ENCODE assay signal across 34 cellular contexts in the genomic region with DNA sequence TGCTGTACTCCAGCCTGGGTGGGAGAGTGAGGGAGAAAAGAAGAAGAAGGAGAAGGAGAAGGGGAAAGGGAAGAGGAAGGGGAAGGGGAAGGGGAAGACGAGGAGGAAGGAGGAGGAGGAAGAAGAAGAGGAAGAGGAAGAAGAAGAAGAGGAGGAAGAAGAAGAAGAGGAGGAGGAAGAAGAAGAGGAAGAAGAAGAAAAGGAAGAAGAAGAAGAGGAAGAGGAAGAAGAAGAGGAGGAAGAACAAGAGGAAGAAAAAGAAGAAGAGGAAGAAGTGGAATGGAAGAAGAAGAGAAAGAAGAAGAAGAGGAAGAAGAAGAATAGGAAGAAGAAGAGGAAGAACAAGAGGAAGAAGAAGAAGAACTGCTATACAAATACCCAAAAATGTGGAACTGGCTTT.
"Had no signal": no experiment of that assay in that cellular context is flagged by ENCODE, and none has a peak within 500 bp of the region (broad histone marks: within the 10 kb centered on the region; RNA-seq: fewer than 3 reads in every experiment).

No MANE protein-coding gene starts in this region.

- H3K27ac ChIP-seq: KMS-11 had no signal

- H3K36me3 ChIP-seq: MG63 had no signal

- H3K4me3 ChIP-seq: MG63 had no signal

- H3K9ac ChIP-seq: KMS-11 had no signal

- DNase-seq: Karpas-422, Kasumi-1, KG1, MG63, MM.1S, MV-4-11, NCI-H1048, NCI-H1092, NCI-H1092 treated with DMSO at 0.1 percent for 48 hours, NCI-H1105, NCI-H1105 treated with DMSO at 0.1 percent for 48 hours, NCI-H1417, NCI-H1417 treated with DMSO at 0.1 percent for 48 hours, NCI-H1436, NCI-H1436 treated with DMSO at 0.1 percent for 48 hours, NCI-H146, NCI-H1694, NCI-H1694 treated with DMSO at 0.1 percent for 48 hours, NCI-H187, NCI-H187 treated with DMSO at 0.1 percent for 48 hours, NCI-H1930, NCI-H2029, NCI-H2029 treated with DMSO at 0.1 percent for 48 hours, NCI-H2081, NCI-H2081 treated with DMSO at 0.1 percent for 48 hours, NCI-H2107, NCI-H2171, NCI-H2171 treated with DMSO at 0.1 percent for 48 hours, NCI-H2227 treated with DMSO at 0.1 percent for 48 hours, NCI-H226, NCI-H345, NCI-H446, NCI-H446 treated with DMSO at 0.1 percent for 48 hours had no signal

- H3K9me3 ChIP-seq: MG63 had no signal
